23 cellular contexts compared by ENCODE assay signal in the genomic region with DNA sequence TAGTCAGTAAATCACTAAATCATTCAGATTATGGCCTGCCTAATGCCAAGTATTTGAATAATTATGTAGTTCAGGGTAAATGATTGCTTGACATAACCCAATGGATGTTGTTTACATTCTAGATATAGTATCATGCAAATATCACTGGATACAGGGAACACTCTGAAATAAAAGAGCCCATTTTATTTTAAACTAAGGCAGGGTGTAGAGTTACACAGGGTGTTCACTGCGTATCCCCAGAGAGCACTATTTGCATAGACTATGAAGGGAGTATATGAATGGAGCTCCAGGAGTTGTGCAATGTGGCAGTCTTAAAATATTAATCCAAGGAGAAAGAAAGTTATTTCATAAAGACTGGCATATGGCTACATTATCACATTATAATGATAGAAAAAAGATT.
"Had no signal": no experiment of that assay in that cellular context is flagged by ENCODE, and none has a peak within 500 bp of the region (broad histone marks: within the 10 kb centered on the region; RNA-seq: fewer than 3 reads in every experiment).

No MANE protein-coding gene starts in this region.

- H3K9me3 ChIP-seq: ascending aorta, lower lobe of right lung, mucosa of descending colon, pancreas, upper lobe of left lung had no signal

- DNase-seq: activated B cell treated with CpG ODN at 0.5 μM for 24 hours; activated CD4-positive, alpha-beta T cell treated with anti-CD3 and anti-CD28 coated beads for 36 hours; activated CD4-positive, alpha-beta T cell treated with anti-CD3 and anti-CD28 coated beads, Interleukin-2, amount 50 U/mL, for 4 hours; activated CD8-positive, alpha-beta memory T cell treated with anti-CD3 and anti-CD28 coated beads for 24 hours; activated CD8-positive, alpha-beta memory T cell treated with anti-CD3 and anti-CD28 coated beads, Interleukin-2, amount 50 U/mL, for 4 hours; activated T-cell treated with anti-CD3 and anti-CD28 coated beads, Interleukin-2, amount 50 U/mL, for 24 hours; brain microvascular endothelial cell; central memory CD4-positive, alpha-beta T cell; dermis blood vessel endothelial cell; effector CD8-positive, alpha-beta T cell; erythroblast; foreskin fibroblast; kidney; lower lobe of right lung; mesendoderm; mucosa of descending colon; nephron progenitor cell; pancreas; right cardiac atrium; stimulated activated CD4-positive, alpha-beta T cell treated with anti-CD3 and anti-CD28 coated beads, Interleukin-4, amount 100 ng/mL, for 4 hours; stimulated activated naive CD8-positive, alpha-beta T cell treated with anti-CD3 and anti-CD28 coated beads, Interleukin-15, Interleukin-2, amounts not matched to agents 100 U/mL and 50 U/mL, for 24 hours; upper lobe of left lung had no signal

- H3K4me1 ChIP-seq: ascending aorta, lower lobe of right lung, pancreas, upper lobe of left lung had no signal

- H3K27ac ChIP-seq: ascending aorta, brain microvascular endothelial cell, lower lobe of right lung, pancreas, upper lobe of left lung had no signal

- H3K27me3 ChIP-seq: ascending aorta, brain microvascular endothelial cell, pancreas, upper lobe of left lung had no signal

- H3K4me3 ChIP-seq: ascending aorta, lower lobe of right lung, mucosa of descending colon, pancreas, upper lobe of left lung had no signal

- H3K36me3 ChIP-seq: ascending aorta, brain microvascular endothelial cell, lower lobe of right lung, pancreas, upper lobe of left lung had no signal
